8 cellular contexts compared by ENCODE assay signal in genomic region chr1:156505679-156506298, GRCh38. TPM values are rescaled to one million over a fixed set of nuclear protein-coding genes. Genes with fewer than 3 reads are reported as not detected.
DNase-seq lines count a peak whose midpoint lies in the region; ATAC-seq and TF ChIP-seq lines count a peak whose summit lies in the region.

No MANE protein-coding gene starts in this region.

- H3K27ac Mint-ChIP-seq in CD4-positive, alpha-beta memory T cell: peak overlapping the region; percentile 95 to 100 (median 99)
- peak overlapping the region; percentile 99 to 100 for H3K27ac Mint-ChIP-seq in effector memory CD8-positive, alpha-beta T cell

- TF ChIP-seq CTCF in Panc1 (IDR thresholded peaks at IDR 0.05): no peak
- no peak for TF ChIP-seq CTCF in ovary (IDR thresholded peaks at IDR 0.05)
- no peak for TF ChIP-seq CTCF in GM13976 (IDR thresholded peaks at IDR 0.05; ENCODE audit: borderline replicate concordance, control extremely low read depth, extremely low read depth, insufficient read depth, missing control alignments)

- H3K36me3 Mint-ChIP-seq in CD4-positive, alpha-beta memory T cell: peaks cover 0 to 11% of the 10 kb centered on the region in 2 donors
- H3K36me3 Mint-ChIP-seq in effector memory CD8-positive, alpha-beta T cell (ENCODE audit: insufficient read depth): peaks cover 44% of the 10 kb centered on the region

- H3K9me3 Mint-ChIP-seq in CD4-positive, alpha-beta memory T cell: peaks cover 0 to 3% (median 0%) of the 10 kb centered on the region in 8 donors
- H3K9me3 Mint-ChIP-seq in effector memory CD8-positive, alpha-beta T cell: no peaks in the 10 kb centered on the region

- H3K4me3 ChIP-seq in CD4-positive, alpha-beta memory T cell (ENCODE audit: low read length in 2 of 2): peak overlapping the region in 1 of 2 donors; percentile 47
- H3K4me3 ChIP-seq in Panc1 (ENCODE audit: low read depth in 2 of 2, low read length in 2 of 2) (peak overlapping the region; percentile 32 to 47), ovary (no peak overlapping the region)

- H3K4me1 Mint-ChIP-seq in CD4-positive, alpha-beta memory T cell: peaks cover 40 to 73% (median 48%) of the 10 kb centered on the region in 4 donors
- peaks cover 57 to 62% of the 10 kb centered on the region in 2 donors for H3K4me1 Mint-ChIP-seq in effector memory CD8-positive, alpha-beta T cell (ENCODE audit: low read depth in 2 of 2)

- no peaks in the 10 kb centered on the region for H3K36me3 ChIP-seq in CD4-positive, alpha-beta memory T cell (ENCODE audit: insufficient read depth, low read length)
- no peaks in the 10 kb centered on the region for H3K36me3 ChIP-seq in Panc1 (ENCODE audit: control insufficient read depth, insufficient read depth, low read length)
- no peaks in the 10 kb centered on the region for H3K36me3 ChIP-seq in ovary

- intact Hi-C loops in CD4-positive, alpha-beta memory T cell (cut with micrococcal nuclease): loop anchor here (1.0 to 10.0 kb wide), 8 partner anchors 25 to 411 kb away; partner anchors contain the start of genes HDGF, IQGAP3, ISG20L2 and METTL25B
- intact Hi-C loops in Panc1 (cut with micrococcal nuclease; ENCODE audit: unreplicated experiment): no loop called here
- intact Hi-C loops in ovary (cut with DNase I): loop anchor here in 1 of 4 donors (2.0 kb wide), 1 partner anchor 49 kb away; no protein-coding TSS in a partner anchor

- peaks cover 62% of the 10 kb centered on the region for H3K4me1 ChIP-seq in CD4-positive, alpha-beta memory T cell (ENCODE audit: insufficient read depth, low read length)
- H3K4me1 ChIP-seq in Panc1 (ENCODE audit: control insufficient read depth, insufficient read depth, low read length) (peaks cover 34% of the 10 kb centered on the region), ovary (ENCODE audit: insufficient read depth) (peaks cover 35% of the 10 kb centered on the region)

- TF ChIP-seq POLR2A in ovary (IDR thresholded peaks at IDR 0.05): no peak

- no peak for ATAC-seq in Panc1
- ATAC-seq in effector memory CD8-positive, alpha-beta T cell (replicated peaks): no peak
- no peak for ATAC-seq in HG02938 (IDR thresholded peaks at IDR 0.05; ENCODE audit: unreplicated experiment)
- ATAC-seq in left lobe of liver: no peak

- WGBS in ovary, 3 donors: 69 to 74% (median 72%) methylated on average over 21 of the region's 21 CpGs

- in situ Hi-C loops in Panc1 (cut with HindIII; ENCODE audit: low pct_unique_long_range_greater_than_20kb, low sequenced_read_pairs): no loop called here
- in situ Hi-C loops in GM13976 (cut with MboI; ENCODE audit: low sequenced_read_pairs, unreplicated experiment): loop anchor here (10.0 kb wide), 1 partner anchor 59 kb away; no protein-coding TSS in a partner anchor

- no TSS peak for BruUV-seq in Panc1 (replicated peaks; lab: Mats Ljungman, UMichigan)

- POLR2A ChIA-PET in CD4-positive, alpha-beta memory T cell (lab: Charles Lee; ENCODE audit: partially characterized antibody): interaction anchor here (1.0 to 14.1 kb wide), 18 partner anchors 10 to 527 kb away, joined by 3 to 376 read pairs (median 5); partner anchors contain the start of genes ARHGEF2, NAXE and PRCC
- POLR2A ChIA-PET in Panc1 (lab: Charles Lee): no interaction called here

- CTCF ChIA-PET in CD4-positive, alpha-beta memory T cell (lab: Charles Lee; ENCODE audit: partially characterized antibody): interaction anchor here (0.8 to 11.5 kb wide), 7 partner anchors 16 to 121 kb away, joined by 3 to 257 read pairs (median 3); no protein-coding TSS in a partner anchor
- CTCF ChIA-PET in Panc1 (lab: Charles Lee): no interaction called here

- TF ChIP-seq EP300 in ovary (IDR thresholded peaks at IDR 0.05): no peak

- H3K27me3 Mint-ChIP-seq in CD4-positive, alpha-beta memory T cell: peaks cover 0 to 2% of the 10 kb centered on the region in 2 donors
- peaks cover 0 to 14% of the 10 kb centered on the region in 2 donors for H3K27me3 Mint-ChIP-seq in effector memory CD8-positive, alpha-beta T cell

- H3K27ac ChIP-seq in CD4-positive, alpha-beta memory T cell (ENCODE audit: low read depth, low read length): peak overlapping the region; percentile 94
- H3K27ac ChIP-seq in Panc1 (ENCODE audit: low read length): peak overlapping the region; percentile 92
- H3K27ac ChIP-seq in ovary: peak overlapping the region; percentile 54 to 100

- H3K4me3 Mint-ChIP-seq in CD4-positive, alpha-beta memory T cell: peak overlapping the region; percentile 70 to 92 (median 81)
- H3K4me3 Mint-ChIP-seq in effector memory CD8-positive, alpha-beta T cell: peak overlapping the region; percentile 82 to 83

- no peak for DNase-seq in CD4-positive, alpha-beta memory T cell
- DNase-seq in Panc1 (ENCODE audit: low read depth, low spot score) (no peak), ovary (no peak), GM19238 (ENCODE audit: insufficient read length, low spot score) (no peak), GM13976 (ENCODE audit: low spot score) (no peak), left lobe of liver (ENCODE audit: low spot score) (no peak)
- DNase-seq in effector memory CD8-positive, alpha-beta T cell: no peak

- no peaks in the 10 kb centered on the region for H3K27me3 ChIP-seq in CD4-positive, alpha-beta memory T cell (ENCODE audit: insufficient read depth, low read length)
- no peaks in the 10 kb centered on the region for H3K27me3 ChIP-seq in Panc1 (ENCODE audit: control insufficient read depth, insufficient read depth, low read length)
- no peaks in the 10 kb centered on the region for H3K27me3 ChIP-seq in ovary

- H3K9me3 ChIP-seq in CD4-positive, alpha-beta memory T cell (ENCODE audit: control insufficient read depth in 1 of 2, low read length in 2 of 2): no peaks in the 10 kb centered on the region
- H3K9me3 ChIP-seq in Panc1 (ENCODE audit: control insufficient read depth, insufficient read depth, low read depth, low read length) (no peaks in the 10 kb centered on the region), ovary (no peaks in the 10 kb centered on the region)

RNA-seq across cellular contexts. Expression of gene MEF2D, which starts 5.2 kb away (rescaled TPM):
- 10 to 100 TPM; 65.0 to 69.6 TPM for total RNA-seq in CD4-positive, alpha-beta memory T cell
- 10 to 100 TPM in 1 of 2 donors, 1 to 10 TPM in 1; 4.2 to 13.8 TPM for polyA plus RNA-seq in CD4-positive, alpha-beta memory T cell
- total RNA-seq in Panc1 (2021; ENCODE audit: unreplicated experiment) (30.9 TPM), ovary (10 to 100 TPM; 30.0 to 96.6 (median 64.0) TPM), left lobe of liver (17.5 TPM)
- polyA plus RNA-seq in Panc1 (2012; ENCODE audit: insufficient read length): 35.0 TPM
- polyA plus RNA-seq in ovary: 10 to 100 TPM; 33.0 to 40.1 TPM
